23 cellular contexts compared by ENCODE assay signal in genomic region chr15:45371546-45371945, GRCh38. TPM values are rescaled to one million over a fixed set of nuclear protein-coding genes. Genes with fewer than 3 reads are reported as not detected.
DNase-seq lines count a peak whose midpoint lies in the region; ATAC-seq and TF ChIP-seq lines count a peak whose summit lies in the region.
"Had no signal": no experiment of that assay in that cellular context is flagged by ENCODE, and none has a peak within 500 bp of the region (broad histone marks: within the 10 kb centered on the region; RNA-seq: fewer than 3 reads in every experiment).

No MANE protein-coding gene starts in this region.

- H3K36me3 ChIP-seq in GM23338 (ENCODE audit: insufficient read depth) = no peaks in the 10 kb centered on the region

- H3K4me2 ChIP-seq in GM23338 = peak overlapping the region; percentile 50
- H3K4me2 ChIP-seq: KMS-11 had no signal

- no peak overlapping the region for H3K27ac ChIP-seq in GM23338 (ENCODE audit: low read depth)
- peak overlapping the region; percentile 98 for H3K27ac ChIP-seq in caudate nucleus (ENCODE audit: low read depth, low read length)
- H3K27ac ChIP-seq in temporal lobe (ENCODE audit: low read depth, low read length) = peak overlapping the region; percentile 95
- H3K27ac ChIP-seq: HL-60, KMS-11, RWPE1 had no signal

- peaks cover 18% of the 10 kb centered on the region for H3K4me1 ChIP-seq in GM23338 (ENCODE audit: insufficient read depth)

- H3K27me3 ChIP-seq in GM23338 (ENCODE audit: insufficient read depth) = peaks cover 14% of the 10 kb centered on the region

- ATAC-seq in GM23338 = no peak
- ATAC-seq in HG02678 (IDR thresholded peaks at IDR 0.05; ENCODE audit: unreplicated experiment) = no peak
- ATAC-seq in GM21423 (IDR thresholded peaks at IDR 0.05; ENCODE audit: unreplicated experiment) = no peak
- ATAC-seq in HG03460 (IDR thresholded peaks at IDR 0.05; ENCODE audit: unreplicated experiment) = no peak

- no peak overlapping the region for H3K27ac Mint-ChIP-seq in GM23338
- H3K27ac Mint-ChIP-seq: CD4-positive, alpha-beta T cell had no signal

- H3K4me3 ChIP-seq in GM23338 = no peak overlapping the region

- no peaks in the 10 kb centered on the region for H4K20me1 ChIP-seq in GM23338 (replicated peaks; ENCODE audit: insufficient read depth)

- no peak overlapping the region for H2AFZ ChIP-seq in GM23338

- peaks cover 18% of the 10 kb centered on the region for H3K4me1 Mint-ChIP-seq in GM23338

- no peaks in the 10 kb centered on the region for H3K9me2 ChIP-seq in GM23338 (ENCODE audit: insufficient read depth)

- no peak overlapping the region for H3K4me3 Mint-ChIP-seq in GM23338
- H3K4me3 Mint-ChIP-seq: CD4-positive, alpha-beta T cell; IgD-negative memory B cell had no signal

- no peak for DNase-seq in GM23338 (ENCODE audit: low spot score)
- DNase-seq in caudate nucleus (lab: John Stamatoyannopoulos, UW) = no peak
- DNase-seq in medulla oblongata (ENCODE audit: extremely low spot score) = peak; percentile 36
- no peak for DNase-seq in anterior cingulate cortex (lab: John Stamatoyannopoulos, UW)
- DNase-seq: CD4-positive, alpha-beta T cell; COR-L47; HCEC 1CT; MM.1S; NCI-H1048; NCI-H1417; NCI-H1694; NCI-H2029 treated with DMSO at 0.1 percent for 48 hours; NCI-H2227 treated with DMSO at 0.1 percent for 48 hours; NCI-H526 treated with DMSO at 0.1 percent for 48 hours; SHP77 had no signal

- no peaks in the 10 kb centered on the region; the same call in 2 of the 3 replicates for H3K36me3 Mint-ChIP-seq in GM23338 (ENCODE audit: low read depth)

- no peak for TF ChIP-seq CTCF in GM23338 (conservative IDR thresholded peaks at IDR 0.05; ENCODE audit: low read depth in 2 of 2)

- H3K27me3 Mint-ChIP-seq in GM23338 (ENCODE audit: insufficient read depth, low read depth, poor library complexity) = peaks cover 17% of the 10 kb centered on the region
- H3K27me3 Mint-ChIP-seq: IgD-negative memory B cell had no signal

- H3K9me3 Mint-ChIP-seq in GM23338 = no peaks in the 10 kb centered on the region
- H3K9me3 Mint-ChIP-seq: CD4-positive, alpha-beta T cell; IgD-negative memory B cell had no signal

- H3K79me2 ChIP-seq in GM23338 (replicated peaks; ENCODE audit: insufficient read depth) = no peaks in the 10 kb centered on the region

- no peaks in the 10 kb centered on the region for H3F3A ChIP-seq in GM23338 (replicated peaks; ENCODE audit: low read depth)

TF ChIP-seq in GM23338, 12 proteins besides CTCF, POLR2A, EP300 and RAD21 (continues in another document):
- TF ChIP-seq, protein P1, sequence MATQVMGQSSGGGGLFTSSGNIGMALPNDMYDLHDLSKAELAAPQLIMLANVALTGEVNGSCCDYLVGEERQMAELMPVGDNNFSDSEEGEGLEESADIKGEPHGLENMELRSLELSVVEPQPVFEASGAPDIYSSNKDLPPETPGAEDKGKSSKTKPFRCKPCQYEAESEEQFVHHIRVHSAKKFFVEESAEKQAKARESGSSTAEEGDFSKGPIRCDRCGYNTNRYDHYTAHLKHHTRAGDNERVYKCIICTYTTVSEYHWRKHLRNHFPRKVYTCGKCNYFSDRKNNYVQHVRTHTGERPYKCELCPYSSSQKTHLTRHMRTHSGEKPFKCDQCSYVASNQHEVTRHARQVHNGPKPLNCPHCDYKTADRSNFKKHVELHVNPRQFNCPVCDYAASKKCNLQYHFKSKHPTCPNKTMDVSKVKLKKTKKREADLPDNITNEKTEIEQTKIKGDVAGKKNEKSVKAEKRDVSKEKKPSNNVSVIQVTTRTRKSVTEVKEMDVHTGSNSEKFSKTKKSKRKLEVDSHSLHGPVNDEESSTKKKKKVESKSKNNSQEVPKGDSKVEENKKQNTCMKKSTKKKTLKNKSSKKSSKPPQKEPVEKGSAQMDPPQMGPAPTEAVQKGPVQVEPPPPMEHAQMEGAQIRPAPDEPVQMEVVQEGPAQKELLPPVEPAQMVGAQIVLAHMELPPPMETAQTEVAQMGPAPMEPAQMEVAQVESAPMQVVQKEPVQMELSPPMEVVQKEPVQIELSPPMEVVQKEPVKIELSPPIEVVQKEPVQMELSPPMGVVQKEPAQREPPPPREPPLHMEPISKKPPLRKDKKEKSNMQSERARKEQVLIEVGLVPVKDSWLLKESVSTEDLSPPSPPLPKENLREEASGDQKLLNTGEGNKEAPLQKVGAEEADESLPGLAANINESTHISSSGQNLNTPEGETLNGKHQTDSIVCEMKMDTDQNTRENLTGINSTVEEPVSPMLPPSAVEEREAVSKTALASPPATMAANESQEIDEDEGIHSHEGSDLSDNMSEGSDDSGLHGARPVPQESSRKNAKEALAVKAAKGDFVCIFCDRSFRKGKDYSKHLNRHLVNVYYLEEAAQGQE (IDR thresholded peaks at IDR 0.05; ENCODE audit: unreplicated experiment) = no peak
- no peak for TF ChIP-seq EZH2 (IDR thresholded peaks at IDR 0.05; ENCODE audit: low read depth, unreplicated experiment)
- TF ChIP-seq NANOG (IDR thresholded peaks at IDR 0.05; ENCODE audit: borderline replicate concordance) = no peak
- no peak for TF ChIP-seq POLR2AphosphoS5 (IDR thresholded peaks at IDR 0.05; ENCODE audit: low read depth)
- no peak for TF ChIP-seq ZNF331 (CRISPR knock-in tag; IDR thresholded peaks at IDR 0.05; ENCODE audit: low read depth)
- no peak for TF ChIP-seq ZNF114 (CRISPR knock-in tag; IDR thresholded peaks at IDR 0.05)
- TF ChIP-seq, protein P2, sequence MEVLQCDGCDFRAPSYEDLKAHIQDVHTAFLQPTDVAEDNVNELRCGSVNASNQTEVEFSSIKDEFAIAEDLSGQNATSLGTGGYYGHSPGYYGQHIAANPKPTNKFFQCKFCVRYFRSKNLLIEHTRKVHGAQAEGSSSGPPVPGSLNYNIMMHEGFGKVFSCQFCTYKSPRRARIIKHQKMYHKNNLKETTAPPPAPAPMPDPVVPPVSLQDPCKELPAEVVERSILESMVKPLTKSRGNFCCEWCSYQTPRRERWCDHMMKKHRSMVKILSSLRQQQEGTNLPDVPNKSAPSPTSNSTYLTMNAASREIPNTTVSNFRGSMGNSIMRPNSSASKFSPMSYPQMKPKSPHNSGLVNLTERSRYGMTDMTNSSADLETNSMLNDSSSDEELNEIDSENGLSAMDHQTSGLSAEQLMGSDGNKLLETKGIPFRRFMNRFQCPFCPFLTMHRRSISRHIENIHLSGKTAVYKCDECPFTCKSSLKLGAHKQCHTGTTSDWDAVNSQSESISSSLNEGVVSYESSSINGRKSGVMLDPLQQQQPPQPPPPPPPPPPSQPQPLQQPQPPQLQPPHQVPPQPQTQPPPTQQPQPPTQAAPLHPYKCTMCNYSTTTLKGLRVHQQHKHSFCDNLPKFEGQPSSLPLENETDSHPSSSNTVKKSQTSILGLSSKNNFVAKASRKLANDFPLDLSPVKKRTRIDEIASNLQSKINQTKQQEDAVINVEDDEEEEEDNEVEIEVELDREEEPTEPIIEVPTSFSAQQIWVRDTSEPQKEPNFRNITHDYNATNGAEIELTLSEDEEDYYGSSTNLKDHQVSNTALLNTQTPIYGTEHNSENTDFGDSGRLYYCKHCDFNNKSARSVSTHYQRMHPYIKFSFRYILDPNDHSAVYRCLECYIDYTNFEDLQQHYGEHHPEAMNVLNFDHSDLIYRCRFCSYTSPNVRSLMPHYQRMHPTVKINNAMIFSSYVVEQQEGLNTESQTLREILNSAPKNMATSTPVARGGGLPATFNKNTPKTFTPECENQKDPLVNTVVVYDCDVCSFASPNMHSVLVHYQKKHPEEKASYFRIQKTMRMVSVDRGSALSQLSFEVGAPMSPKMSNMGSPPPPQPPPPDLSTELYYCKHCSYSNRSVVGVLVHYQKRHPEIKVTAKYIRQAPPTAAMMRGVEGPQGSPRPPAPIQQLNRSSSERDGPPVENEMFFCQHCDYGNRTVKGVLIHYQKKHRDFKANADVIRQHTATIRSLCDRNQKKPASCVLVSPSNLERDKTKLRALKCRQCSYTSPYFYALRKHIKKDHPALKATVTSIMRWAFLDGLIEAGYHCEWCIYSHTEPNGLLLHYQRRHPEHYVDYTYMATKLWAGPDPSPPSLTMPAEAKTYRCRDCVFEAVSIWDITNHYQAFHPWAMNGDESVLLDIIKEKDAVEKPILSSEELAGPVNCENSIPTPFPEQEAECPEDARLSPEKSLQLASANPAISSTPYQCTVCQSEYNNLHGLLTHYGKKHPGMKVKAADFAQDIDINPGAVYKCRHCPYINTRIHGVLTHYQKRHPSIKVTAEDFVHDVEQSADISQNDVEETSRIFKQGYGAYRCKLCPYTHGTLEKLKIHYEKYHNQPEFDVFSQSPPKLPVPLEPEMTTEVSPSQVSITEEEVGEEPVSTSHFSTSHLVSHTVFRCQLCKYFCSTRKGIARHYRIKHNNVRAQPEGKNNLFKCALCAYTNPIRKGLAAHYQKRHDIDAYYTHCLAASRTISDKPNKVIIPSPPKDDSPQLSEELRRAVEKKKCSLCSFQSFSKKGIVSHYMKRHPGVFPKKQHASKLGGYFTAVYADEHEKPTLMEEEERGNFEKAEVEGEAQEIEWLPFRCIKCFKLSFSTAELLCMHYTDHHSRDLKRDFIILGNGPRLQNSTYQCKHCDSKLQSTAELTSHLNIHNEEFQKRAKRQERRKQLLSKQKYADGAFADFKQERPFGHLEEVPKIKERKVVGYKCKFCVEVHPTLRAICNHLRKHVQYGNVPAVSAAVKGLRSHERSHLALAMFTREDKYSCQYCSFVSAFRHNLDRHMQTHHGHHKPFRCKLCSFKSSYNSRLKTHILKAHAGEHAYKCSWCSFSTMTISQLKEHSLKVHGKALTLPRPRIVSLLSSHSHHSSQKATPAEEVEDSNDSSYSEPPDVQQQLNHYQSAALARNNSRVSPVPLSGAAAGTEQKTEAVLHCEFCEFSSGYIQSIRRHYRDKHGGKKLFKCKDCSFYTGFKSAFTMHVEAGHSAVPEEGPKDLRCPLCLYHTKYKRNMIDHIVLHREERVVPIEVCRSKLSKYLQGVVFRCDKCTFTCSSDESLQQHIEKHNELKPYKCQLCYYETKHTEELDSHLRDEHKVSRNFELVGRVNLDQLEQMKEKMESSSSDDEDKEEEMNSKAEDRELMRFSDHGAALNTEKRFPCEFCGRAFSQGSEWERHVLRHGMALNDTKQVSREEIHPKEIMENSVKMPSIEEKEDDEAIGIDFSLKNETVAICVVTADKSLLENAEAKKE (CRISPR knock-in tag; IDR thresholded peaks at IDR 0.05) = no peak
- no peak for TF ChIP-seq STAT1 (IDR thresholded peaks at IDR 0.05; ENCODE audit: unreplicated experiment)
- no peak for TF ChIP-seq EZH2phosphoT487 (IDR thresholded peaks at IDR 0.05; ENCODE audit: unreplicated experiment)
- TF ChIP-seq, protein P3, sequence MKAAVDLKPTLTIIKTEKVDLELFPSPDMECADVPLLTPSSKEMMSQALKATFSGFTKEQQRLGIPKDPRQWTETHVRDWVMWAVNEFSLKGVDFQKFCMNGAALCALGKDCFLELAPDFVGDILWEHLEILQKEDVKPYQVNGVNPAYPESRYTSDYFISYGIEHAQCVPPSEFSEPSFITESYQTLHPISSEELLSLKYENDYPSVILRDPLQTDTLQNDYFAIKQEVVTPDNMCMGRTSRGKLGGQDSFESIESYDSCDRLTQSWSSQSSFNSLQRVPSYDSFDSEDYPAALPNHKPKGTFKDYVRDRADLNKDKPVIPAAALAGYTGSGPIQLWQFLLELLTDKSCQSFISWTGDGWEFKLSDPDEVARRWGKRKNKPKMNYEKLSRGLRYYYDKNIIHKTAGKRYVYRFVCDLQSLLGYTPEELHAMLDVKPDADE (IDR thresholded peaks at IDR 0.05) = no peak

RNA-seq across cellular contexts. Expression of gene GATM, which starts 6.8 kb away (rescaled TPM):
- 17.5 and 21.6 TPM in 2 replicates for total RNA-seq in GM23338 (2014; rRNA removed; shearing (Covaris generic))
- polyA plus RNA-seq in GM23338 (2016; fragmentation: Nextera tagmentation; extraction: Ambion mirVana) = 8.5 and 9.1 TPM in 2 replicates
- total RNA-seq in temporal lobe = 120 TPM
